ENCODE assay signal across 8 cellular contexts in genomic region chr6:149317656-149318571, GRCh38. TPM values are rescaled to one million over a fixed set of nuclear protein-coding genes. Genes with fewer than 3 reads are reported as not detected.
A peak's percentile ranks its signal among the peaks of the same experiment; 100 is the strongest.
DNase-seq lines count a peak whose midpoint lies in the region; ATAC-seq and TF ChIP-seq lines count a peak whose summit lies in the region.

TAB2 (plus strand) TSS chr6:149317712; CDS start chr6:149369998, 52,286 bp downstream.

- H3K27me3 ChIP-seq in naive thymus-derived CD4-positive, alpha-beta T cell (ENCODE audit: control insufficient read depth in 2 of 2, insufficient read depth in 2 of 2, low read length in 2 of 2) = no peaks in the 10 kb centered on the region

- peak within 1 kb of the TSS; percentile 73 for H3K4me3 ChIP-seq in naive thymus-derived CD4-positive, alpha-beta T cell (ENCODE audit: low read length)

- no peaks in the 10 kb centered on the region for H3K27me3 Mint-ChIP-seq in naive thymus-derived CD4-positive, alpha-beta T cell

- H3K27ac Mint-ChIP-seq in naive thymus-derived CD4-positive, alpha-beta T cell = peak within 1 kb of the TSS; percentile 84 to 98 (median 91)

- peaks cover 0 to 5% (median 0%) of the 10 kb centered on the region in 3 experiments for H3K36me3 ChIP-seq in naive thymus-derived CD4-positive, alpha-beta T cell (ENCODE audit: control insufficient read depth in 2 of 3, insufficient read depth in 3 of 3, low read length in 3 of 3)

- CTCF ChIA-PET in naive thymus-derived CD4-positive, alpha-beta T cell (lab: Charles Lee) = interaction anchor here (0.6 kb wide), 1 partner anchor 28 kb away, joined by 3 read pairs; no protein-coding TSS in a partner anchor

- peaks cover 19 to 33% of the 10 kb centered on the region in 2 donors for H3K4me1 ChIP-seq in naive thymus-derived CD4-positive, alpha-beta T cell (ENCODE audit: control insufficient read depth in 2 of 2, insufficient read depth in 2 of 2, low read length in 2 of 2)

- peaks cover 28 to 65% (median 50%) of the 10 kb centered on the region in 7 donors for H3K4me1 Mint-ChIP-seq in naive thymus-derived CD4-positive, alpha-beta T cell

- TF ChIP-seq POLR2A in erythroblast (IDR thresholded peaks at IDR 0.05; ENCODE audit: low read length) = no peak

- H3K4me3 Mint-ChIP-seq in naive thymus-derived CD4-positive, alpha-beta T cell = peak within 1 kb of the TSS; percentile 86 to 99 (median 96)

- intact Hi-C loops in naive thymus-derived CD4-positive, alpha-beta T cell (cut with micrococcal nuclease) = loop anchor here (1.0 to 2.0 kb wide), 15 partner anchors 15 to 400 kb away; partner anchors contain the start of genes GINM1 (in 1 of the 2) and LATS1 (in 1 of the 2)

- peak within 1 kb of the TSS; percentile 95 for H3K27ac ChIP-seq in naive thymus-derived CD4-positive, alpha-beta T cell (ENCODE audit: low read depth, low read length)

- no peaks in the 10 kb centered on the region for H3K9me3 ChIP-seq in naive thymus-derived CD4-positive, alpha-beta T cell (ENCODE audit: control insufficient read depth in 2 of 3, low read length in 3 of 3)

- POLR2A ChIA-PET in naive thymus-derived CD4-positive, alpha-beta T cell (lab: Charles Lee) = interaction anchor here (0.7 to 2.7 kb wide), 11 partner anchors 10 to 255 kb away, joined by 3 to 8 read pairs (median 4); no protein-coding TSS in a partner anchor

- peaks cover 0 to 7% (median 0%) of the 10 kb centered on the region in 11 donors for H3K9me3 Mint-ChIP-seq in naive thymus-derived CD4-positive, alpha-beta T cell

- DNase-seq in NCI-H460 (ENCODE audit: extremely low read depth, low read depth) (no peak), erythroblast (lab: John Stamatoyannopoulos, UW) (peak; percentile 80 to 84), COLO829 (ENCODE audit: low spot score) (no peak)
- peak; percentile 86 for DNase-seq in activated CD8-positive, alpha-beta memory T cell treated with anti-CD3 and anti-CD28 coated beads, Interleukin-2, amount 50 U/mL, for 48 hours
- DNase-seq in naive thymus-derived CD4-positive, alpha-beta T cell = peak; percentile 46 to 86 (median 58)
- peak; percentile 64 to 71 for DNase-seq in stimulated activated CD8-positive, alpha-beta memory T cell treated with anti-CD3 and anti-CD28 coated beads, Interleukin-7, amount 100 ng/mL, for 48 hours (ENCODE audit: extremely low read depth in 1 of 2, low read depth in 1 of 2)

- ATAC-seq in GM18502 (IDR thresholded peaks at IDR 0.05; ENCODE audit: poor library complexity, unreplicated experiment) (peak; percentile 23), HG02798 (IDR thresholded peaks at IDR 0.05; ENCODE audit: poor library complexity, unreplicated experiment) (peak; percentile 29)
- ATAC-seq in naive thymus-derived CD4-positive, alpha-beta T cell = peak; percentile 35

- H3K36me3 Mint-ChIP-seq in naive thymus-derived CD4-positive, alpha-beta T cell = peaks cover 0 to 42% (median 0%) of the 10 kb centered on the region in 5 donors

RNA-seq across cellular contexts. Expression of gene TAB2, which starts in this region (rescaled TPM):
- total RNA-seq in NCI-H460 (2014; rRNA removed; shearing (Covaris generic)) = 13.4 and 13.9 TPM in 2 replicates
- 5.8 and 7.5 TPM in 2 replicates for polyA plus RNA-seq in NCI-H460 (2014; cell fraction: nucleus; rRNA removed)
- total RNA-seq in naive thymus-derived CD4-positive, alpha-beta T cell = 100 to 1,000 TPM in 4 of 5 experiments, 10 to 100 TPM in 1; 98.3 to 234 (median 119) TPM
- 10 to 100 TPM; 15.7 to 17.5 TPM for polyA plus RNA-seq in naive thymus-derived CD4-positive, alpha-beta T cell

Comparison
In these comparisons a context has a peak if more than half of its experiments do, and no peak if none do; other contexts are left out.
1. DNase-seq: peak in activated CD8-positive, alpha-beta memory T cell treated with anti-CD3 and anti-CD28 coated beads, Interleukin-2, amount 50 U/mL, for 48 hours (single experiment), erythroblast (2 of 2), naive thymus-derived CD4-positive, alpha-beta T cell (9 of 9) and stimulated activated CD8-positive, alpha-beta memory T cell treated with anti-CD3 and anti-CD28 coated beads, Interleukin-7, amount 100 ng/mL, for 48 hours (2 of 2); none in NCI-H460 (single experiment) and COLO829 (single experiment).
2. Peak in every context shown above with its lines, with median percentiles within 50 percentile points of each other: ATAC-seq.